ENCODE assay signal across 34 cellular contexts in genomic region chr14:66999978-67000377, GRCh38.
"Had no signal": no experiment of that assay in that cellular context is flagged by ENCODE, and none has a peak within 500 bp of the region (broad histone marks: within the 10 kb centered on the region; RNA-seq: fewer than 3 reads in every experiment).

No MANE protein-coding gene starts in this region.

- H3K27ac ChIP-seq: adrenal gland, body of pancreas, brain microvascular endothelial cell, breast epithelium, VCaP had no signal

- H3K36me3 ChIP-seq: adrenal gland, brain microvascular endothelial cell, breast epithelium had no signal

- FAIRE-seq: astrocyte, TTC549 had no signal

- H3K4me3 ChIP-seq: adrenal gland, body of pancreas, breast epithelium had no signal

- H3K27me3 ChIP-seq: adrenal gland, body of pancreas, brain microvascular endothelial cell, breast epithelium had no signal

- ATAC-seq: activated CD8-positive, alpha-beta T cell treated with anti-CD3 and anti-CD28 coated beads for 36 hours; activated naive CD4-positive, alpha-beta T cell treated with anti-CD3 and anti-CD28 coated beads, Interleukin-2, amount 50 U/mL, for 72 hours; activated T-cell treated with anti-CD3 and anti-CD28 coated beads, Interleukin-2, amount 50 U/mL, for 4 hours; activated T-cell treated with anti-CD3 and anti-CD28 coated beads, Interleukin-2, amount 50 U/mL, for 72 hours; activated T-helper 17 cell treated with anti-CD3 and anti-CD28 coated beads, Interleukin-2, amount 50 U/mL, for 72 hours; body of pancreas had no signal

- H3K4me1 ChIP-seq: adrenal gland, body of pancreas, breast epithelium had no signal

- DNase-seq: activated B cell treated with CpG ODN at 0.5 μM for 24 hours; activated CD4-positive, alpha-beta memory T cell treated with anti-CD3 and anti-CD28 coated beads for 36 hours; activated CD4-positive, alpha-beta T cell treated with anti-CD3 and anti-CD28 coated beads for 4 hours; activated CD4-positive, alpha-beta T cell treated with anti-CD3 and anti-CD28 coated beads, Interleukin-2, amount 10 ng/mL, durations not matched to agents 24 days and 14 days; activated CD4-positive, alpha-beta T cell treated with anti-CD3 and anti-CD28 coated beads, Interleukin-2, amount 50 U/mL, for 1 hour; activated CD4-positive, alpha-beta T cell treated with anti-CD3 and anti-CD28 coated beads, Interleukin-2, amount 50 U/mL, for 4 hours; activated CD4-positive, CD25-positive, alpha-beta regulatory T cell treated with anti-CD3 and anti-CD28 coated beads, Interleukin-2, amount 50 U/mL, for 72 hours; activated CD8-positive, alpha-beta memory T cell treated with anti-CD3 and anti-CD28 coated beads, Interleukin-2, amount 50 U/mL, for 4 hours; activated CD8-positive, alpha-beta T cell treated with anti-CD3 and anti-CD28 coated beads for 36 hours; activated effector memory CD4-positive, alpha-beta T cell treated with anti-CD3 and anti-CD28 coated beads, Interleukin-2, amount 50 U/mL, for 16 hours; activated gamma-delta T cell treated with Interleukin-2 at 50 U/mL for 16 hours; activated naive CD4-positive, alpha-beta T cell; activated naive CD4-positive, alpha-beta T cell treated with anti-CD3 and anti-CD28 coated beads for 36 hours; activated naive CD4-positive, alpha-beta T cell treated with anti-CD3 and anti-CD28 coated beads, Interleukin-2, amount 50 U/mL, for 16 hours; activated naive CD8-positive, alpha-beta T cell treated with anti-CD3 and anti-CD28 coated beads for 36 hours; activated T-cell treated with anti-CD3 and anti-CD28 coated beads for 4 hours; activated T-cell treated with anti-CD3 and anti-CD28 coated beads, Interleukin-2, amount 50 U/mL, for 1 hour; activated T-cell treated with anti-CD3 and anti-CD28 coated beads, Interleukin-2, amount 50 U/mL, for 4 hours; activated T-cell treated with anti-CD3 and anti-CD28 coated beads, Interleukin-2, amount 50 U/mL, for 72 hours; adrenal gland; amniotic stem cell; aorta; body of pancreas; brain microvascular endothelial cell; central memory CD4-positive, alpha-beta T cell; T-helper 1 cell; T-helper 2 cell; T-helper 9 cell had no signal

- H3K9me3 ChIP-seq: adrenal gland, body of pancreas, breast epithelium had no signal
